Comparison of ENCODE assay signal across 1 cellular context in genomic region chr13:100987993-100988392, GRCh38.
TF ChIP-seq lines count a peak whose summit lies in the region.

No MANE protein-coding gene starts in this region.

TF ChIP-seq in GM12878, 131 proteins besides CTCF, POLR2A, EP300 and RAD21 (continued from another document):
- TF ChIP-seq, protein P1, sequence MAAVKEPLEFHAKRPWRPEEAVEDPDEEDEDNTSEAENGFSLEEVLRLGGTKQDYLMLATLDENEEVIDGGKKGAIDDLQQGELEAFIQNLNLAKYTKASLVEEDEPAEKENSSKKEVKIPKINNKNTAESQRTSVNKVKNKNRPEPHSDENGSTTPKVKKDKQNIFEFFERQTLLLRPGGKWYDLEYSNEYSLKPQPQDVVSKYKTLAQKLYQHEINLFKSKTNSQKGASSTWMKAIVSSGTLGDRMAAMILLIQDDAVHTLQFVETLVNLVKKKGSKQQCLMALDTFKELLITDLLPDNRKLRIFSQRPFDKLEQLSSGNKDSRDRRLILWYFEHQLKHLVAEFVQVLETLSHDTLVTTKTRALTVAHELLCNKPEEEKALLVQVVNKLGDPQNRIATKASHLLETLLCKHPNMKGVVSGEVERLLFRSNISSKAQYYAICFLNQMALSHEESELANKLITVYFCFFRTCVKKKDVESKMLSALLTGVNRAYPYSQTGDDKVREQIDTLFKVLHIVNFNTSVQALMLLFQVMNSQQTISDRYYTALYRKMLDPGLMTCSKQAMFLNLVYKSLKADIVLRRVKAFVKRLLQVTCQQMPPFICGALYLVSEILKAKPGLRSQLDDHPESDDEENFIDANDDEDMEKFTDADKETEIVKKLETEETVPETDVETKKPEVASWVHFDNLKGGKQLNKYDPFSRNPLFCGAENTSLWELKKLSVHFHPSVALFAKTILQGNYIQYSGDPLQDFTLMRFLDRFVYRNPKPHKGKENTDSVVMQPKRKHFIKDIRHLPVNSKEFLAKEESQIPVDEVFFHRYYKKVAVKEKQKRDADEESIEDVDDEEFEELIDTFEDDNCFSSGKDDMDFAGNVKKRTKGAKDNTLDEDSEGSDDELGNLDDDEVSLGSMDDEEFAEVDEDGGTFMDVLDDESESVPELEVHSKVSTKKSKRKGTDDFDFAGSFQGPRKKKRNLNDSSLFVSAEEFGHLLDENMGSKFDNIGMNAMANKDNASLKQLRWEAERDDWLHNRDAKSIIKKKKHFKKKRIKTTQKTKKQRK (IDR thresholded peaks at IDR 0.05; ENCODE audit: low read depth, low read length): no peak
- no peak for TF ChIP-seq RELA (IDR thresholded peaks at IDR 0.05; ENCODE audit: borderline replicate concordance, partially characterized antibody)
- TF ChIP-seq KDM1A (IDR thresholded peaks at IDR 0.05; ENCODE audit: borderline replicate concordance): no peak
- TF ChIP-seq, protein P2, sequence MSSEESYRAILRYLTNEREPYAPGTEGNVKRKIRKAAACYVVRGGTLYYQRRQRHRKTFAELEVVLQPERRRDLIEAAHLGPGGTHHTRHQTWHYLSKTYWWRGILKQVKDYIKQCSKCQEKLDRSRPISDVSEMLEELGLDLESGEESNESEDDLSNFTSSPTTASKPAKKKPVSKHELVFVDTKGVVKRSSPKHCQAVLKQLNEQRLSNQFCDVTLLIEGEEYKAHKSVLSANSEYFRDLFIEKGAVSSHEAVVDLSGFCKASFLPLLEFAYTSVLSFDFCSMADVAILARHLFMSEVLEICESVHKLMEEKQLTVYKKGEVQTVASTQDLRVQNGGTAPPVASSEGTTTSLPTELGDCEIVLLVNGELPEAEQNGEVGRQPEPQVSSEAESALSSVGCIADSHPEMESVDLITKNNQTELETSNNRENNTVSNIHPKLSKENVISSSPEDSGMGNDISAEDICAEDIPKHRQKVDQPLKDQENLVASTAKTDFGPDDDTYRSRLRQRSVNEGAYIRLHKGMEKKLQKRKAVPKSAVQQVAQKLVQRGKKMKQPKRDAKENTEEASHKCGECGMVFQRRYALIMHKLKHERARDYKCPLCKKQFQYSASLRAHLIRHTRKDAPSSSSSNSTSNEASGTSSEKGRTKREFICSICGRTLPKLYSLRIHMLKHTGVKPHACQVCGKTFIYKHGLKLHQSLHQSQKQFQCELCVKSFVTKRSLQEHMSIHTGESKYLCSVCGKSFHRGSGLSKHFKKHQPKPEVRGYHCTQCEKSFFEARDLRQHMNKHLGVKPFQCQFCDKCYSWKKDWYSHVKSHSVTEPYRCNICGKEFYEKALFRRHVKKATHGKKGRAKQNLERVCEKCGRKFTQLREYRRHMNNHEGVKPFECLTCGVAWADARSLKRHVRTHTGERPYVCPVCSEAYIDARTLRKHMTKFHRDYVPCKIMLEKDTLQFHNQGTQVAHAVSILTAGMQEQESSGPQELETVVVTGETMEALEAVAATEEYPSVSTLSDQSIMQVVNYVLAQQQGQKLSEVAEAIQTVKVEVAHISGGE (CRISPR knock-in tag; IDR thresholded peaks at IDR 0.05): no peak
- TF ChIP-seq, protein P3, sequence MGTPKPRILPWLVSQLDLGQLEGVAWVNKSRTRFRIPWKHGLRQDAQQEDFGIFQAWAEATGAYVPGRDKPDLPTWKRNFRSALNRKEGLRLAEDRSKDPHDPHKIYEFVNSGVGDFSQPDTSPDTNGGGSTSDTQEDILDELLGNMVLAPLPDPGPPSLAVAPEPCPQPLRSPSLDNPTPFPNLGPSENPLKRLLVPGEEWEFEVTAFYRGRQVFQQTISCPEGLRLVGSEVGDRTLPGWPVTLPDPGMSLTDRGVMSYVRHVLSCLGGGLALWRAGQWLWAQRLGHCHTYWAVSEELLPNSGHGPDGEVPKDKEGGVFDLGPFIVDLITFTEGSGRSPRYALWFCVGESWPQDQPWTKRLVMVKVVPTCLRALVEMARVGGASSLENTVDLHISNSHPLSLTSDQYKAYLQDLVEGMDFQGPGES (IDR thresholded peaks at IDR 0.05): no peak
- no peak for TF ChIP-seq SMAD1 (IDR thresholded peaks at IDR 0.05; ENCODE audit: low read depth, partially characterized antibody)
- TF ChIP-seq IKZF1 (conservative IDR thresholded peaks at IDR 0.05): no peak
- TF ChIP-seq BCL11A (IDR thresholded peaks at IDR 0.05; ENCODE audit: low read depth, low read length): no peak
- TF ChIP-seq MAX (IDR thresholded peaks at IDR 0.05; ENCODE audit: low read depth, low read length): no peak
- TF ChIP-seq SRF (IDR thresholded peaks at IDR 0.05; ENCODE audit: low read depth in 2 of 2, low read length in 2 of 2): no peak
- TF ChIP-seq PRDM15 (CRISPR knock-in tag; IDR thresholded peaks at IDR 0.05): no peak
- no peak for TF ChIP-seq YY1 (IDR thresholded peaks at IDR 0.05; ENCODE audit: low read depth, low read length)
TF ChIP-seq in GM12878: peak in this region for 0.
